Comparison of ENCODE assay signal across 8 cellular contexts in genomic region chr9:6007770-6008168, GRCh38. TPM values are rescaled to one million over a fixed set of nuclear protein-coding genes. Genes with fewer than 3 reads are reported as not detected.
A peak's percentile ranks its signal among the peaks of the same experiment; 100 is the strongest.
DNase-seq lines count a peak whose midpoint lies in the region; ATAC-seq lines count a peak whose summit lies in the region.

No MANE protein-coding gene starts in this region.

- peaks cover 0 to 4% of the 10 kb centered on the region in 2 donors for H3K36me3 ChIP-seq in duodenal mucosa (ENCODE audit: control insufficient read depth in 1 of 2, insufficient read depth in 2 of 2, low read length in 2 of 2)

- peak overlapping the region; percentile 68 to 69 for H3K9ac ChIP-seq in duodenal mucosa (ENCODE audit: low read depth in 1 of 2, low read length in 2 of 2)

- H3K27ac ChIP-seq in duodenal mucosa (ENCODE audit: low read depth, low read length) = peak overlapping the region; percentile 93

- ATAC-seq in GM18511 (IDR thresholded peaks at IDR 0.05; ENCODE audit: unreplicated experiment) (peak; percentile 57), HG03039 (IDR thresholded peaks at IDR 0.05; ENCODE audit: unreplicated experiment) (peak; percentile 30)

- no peaks in the 10 kb centered on the region for H3K27me3 ChIP-seq in duodenal mucosa (ENCODE audit: control insufficient read depth in 1 of 2, insufficient read depth in 2 of 2, low read length in 2 of 2)

- H3K9me3 ChIP-seq in duodenal mucosa (ENCODE audit: control insufficient read depth in 1 of 2, low read length in 2 of 2) = no peaks in the 10 kb centered on the region

- H3K4me3 ChIP-seq in duodenal mucosa (ENCODE audit: low read depth in 1 of 2, low read length in 2 of 2) = peak overlapping the region; percentile 79 to 95

- peak; percentile 18 for DNase-seq in 8988T
- peak; percentile 73 for DNase-seq in NCI-H345 treated with DMSO at 0.1 percent for 48 hours (lab: John Stamatoyannopoulos, UW; ENCODE audit: unreplicated experiment)
- DNase-seq in activated CD4-positive, alpha-beta T cell treated with anti-CD3 and anti-CD28 coated beads, Interleukin-2, amount 50 U/mL, for 24 hours (ENCODE audit: low read depth in 1 of 2, low spot score in 1 of 2) = peak; percentile 55 to 64
- peak; percentile 69 to 81 for DNase-seq in lung microvascular endothelial cell (ENCODE audit: low read depth in 2 of 2)
- peak; percentile 59 for DNase-seq in stimulated activated CD8-positive, alpha-beta memory T cell treated with anti-CD3 and anti-CD28 coated beads, Interleukin-12 subunit alpha, Interleukin-12 subunit beta, amount 100 ng/mL, for 1 hour (ENCODE audit: low read depth)

- H3K4me1 ChIP-seq in duodenal mucosa (ENCODE audit: control insufficient read depth in 1 of 2, insufficient read depth in 2 of 2, low read length in 2 of 2) = peaks cover 19 to 22% of the 10 kb centered on the region in 2 donors

RNA-seq across cellular contexts. Expression of gene RANBP6, which starts 7.7 kb away (rescaled TPM):
- total RNA-seq in lung microvascular endothelial cell = 22.9 and 31.5 TPM in 2 replicates

Comparison
In these comparisons a context has a peak if more than half of its experiments do, and no peak if none do; other contexts are left out.
1. Peak in every context shown above with its lines: DNase-seq, ATAC-seq, H3K4me3 ChIP-seq and H3K27ac ChIP-seq.
2. DNase-seq: peak in every context shown above with its lines; median percentile 75 in lung microvascular endothelial cell; 73 in NCI-H345 treated with DMSO at 0.1 percent for 48 hours; 60 in activated CD4-positive, alpha-beta T cell treated with anti-CD3 and anti-CD28 coated beads, Interleukin-2, amount 50 U/mL, for 24 hours; 59 in stimulated activated CD8-positive, alpha-beta memory T cell treated with anti-CD3 and anti-CD28 coated beads, Interleukin-12 subunit alpha, Interleukin-12 subunit beta, amount 100 ng/mL, for 1 hour; 18 in 8988T.